9 cellular contexts compared by ENCODE assay signal in the genomic region with DNA sequence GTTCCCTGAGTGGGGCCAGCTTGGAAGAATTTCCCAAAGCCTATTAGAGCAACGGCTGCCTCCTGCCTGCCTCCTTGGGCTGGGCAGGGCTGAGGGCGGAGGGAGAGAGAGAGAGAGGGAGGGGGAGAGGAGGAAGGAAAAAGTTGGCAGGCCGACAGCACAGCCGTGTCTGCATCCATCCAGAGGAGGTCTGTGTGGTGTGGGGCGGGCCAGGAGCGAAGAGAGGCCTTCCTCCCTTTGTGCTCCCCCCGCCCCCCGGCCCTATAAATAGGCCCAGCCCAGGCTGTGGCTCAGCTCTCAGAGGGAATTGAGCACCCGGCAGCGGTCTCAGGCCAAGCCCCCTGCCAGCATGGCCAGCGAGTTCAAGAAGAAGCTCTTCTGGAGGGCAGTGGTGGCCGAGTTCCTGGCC. TPM values are rescaled to one million over a fixed set of nuclear protein-coding genes. Genes with fewer than 3 reads are reported as not detected.
DNase-seq lines count a peak whose midpoint lies in the region; ATAC-seq and TF ChIP-seq lines count a peak whose summit lies in the region.
"Had no signal": no experiment of that assay in that cellular context is flagged by ENCODE, and none has a peak within 500 bp of the region (broad histone marks: within the 10 kb centered on the region; RNA-seq: fewer than 3 reads in every experiment).

AQP1 (plus strand) TSS at position 293 of the 409 bp plus-strand sequence; CDS start at position 350, 57 bp downstream.

- DNase-seq in Peyer's patch (peak in 2 of 3 donors; percentile 75), esophagus muscularis mucosa (ENCODE audit: extremely low spot score) (peak; percentile 94), midbrain (lab: John Stamatoyannopoulos, UW) (peak; percentile 73)
- no peak for DNase-seq in activated CD8-positive, alpha-beta memory T cell treated with anti-CD3 and anti-CD28 coated beads, Interleukin-2, amount 50 U/mL, for 48 hours
- DNase-seq: NCI-H526 treated with DMSO at 0.1 percent for 48 hours had no signal

- TF ChIP-seq POLR2A in Peyer's patch (IDR thresholded peaks at IDR 0.05): peak; percentile 50 to 56
- peak; percentile 53 for TF ChIP-seq POLR2A in esophagus muscularis mucosa (IDR thresholded peaks at IDR 0.05; ENCODE audit: low read depth)

- TF ChIP-seq EP300 in esophagus muscularis mucosa (IDR thresholded peaks at IDR 0.05): no peak

- intact Hi-C loops in esophagus muscularis mucosa (cut with DNase I): no loop called here

- H3K9me3 ChIP-seq in Peyer's patch (no peaks in the 10 kb centered on the region), esophagus muscularis mucosa (no peaks in the 10 kb centered on the region), thymus (ENCODE audit: control insufficient read depth) (no peaks in the 10 kb centered on the region)

- H3K27me3 ChIP-seq in Peyer's patch: no peaks in the 10 kb centered on the region
- H3K27me3 ChIP-seq in esophagus muscularis mucosa: no peaks in the 10 kb centered on the region
- no peaks in the 10 kb centered on the region for H3K27me3 ChIP-seq in thymus (ENCODE audit: control insufficient read depth, insufficient read depth)

- H3K27ac ChIP-seq in Peyer's patch (peak within 1 kb of the TSS in 3 of 4 donors; percentile 68 to 95 (median 88)), esophagus muscularis mucosa (replicated peaks in 1 of 4) (peak within 1 kb of the TSS; percentile 84 to 90 (median 88)), thymus (ENCODE audit: low read depth) (no peak within 1 kb of the TSS)

- TF ChIP-seq CTCF in Peyer's patch (IDR thresholded peaks at IDR 0.05): no peak
- peak; percentile 17 to 29 (median 21) for TF ChIP-seq CTCF in esophagus muscularis mucosa (IDR thresholded peaks at IDR 0.05)

- peaks cover 0 to 66% (median 3%) of the 10 kb centered on the region in 4 donors for H3K4me1 ChIP-seq in Peyer's patch
- H3K4me1 ChIP-seq in esophagus muscularis mucosa: peaks cover 84 to 100% (median 99%) of the 10 kb centered on the region in 4 donors
- H3K4me1 ChIP-seq in thymus (ENCODE audit: control insufficient read depth, insufficient read depth, low read length): no peaks in the 10 kb centered on the region

- WGBS in esophagus muscularis mucosa: 9% methylated on average over 6 of the region's 12 CpGs
- WGBS in thymus: 17% methylated on average over 12 of the region's 12 CpGs

- no peak for ATAC-seq in HG03378 (IDR thresholded peaks at IDR 0.05; ENCODE audit: unreplicated experiment)
- no peak for ATAC-seq in HG03439 (IDR thresholded peaks at IDR 0.05; ENCODE audit: unreplicated experiment)
- no peak for ATAC-seq in HG02973 (IDR thresholded peaks at IDR 0.05; ENCODE audit: unreplicated experiment)

- H3K4me3 ChIP-seq in Peyer's patch: peak within 1 kb of the TSS in 3 of 4 donors; percentile 17 to 44 (median 37)
- peak within 1 kb of the TSS; percentile 56 to 65 (median 61) for H3K4me3 ChIP-seq in esophagus muscularis mucosa
- H3K4me3 ChIP-seq in thymus (ENCODE audit: low read length): no peak within 1 kb of the TSS

- H3K36me3 ChIP-seq in Peyer's patch (no peaks in the 10 kb centered on the region), esophagus muscularis mucosa (no peaks in the 10 kb centered on the region), thymus (ENCODE audit: control insufficient read depth, insufficient read depth) (no peaks in the 10 kb centered on the region)

RNA-seq across cellular contexts. Expression of gene AQP1, which starts in this region (rescaled TPM):
- total RNA-seq in Peyer's patch (10 to 100 TPM; 12.4 to 86.5 (median 71.5) TPM), esophagus muscularis mucosa (100 to 1,000 TPM; 362 to 578 (median 513) TPM)
- 42.2 TPM for polyA plus RNA-seq in thymus

Comparison
In these comparisons a context has a peak if more than half of its experiments do, and no peak if none do; other contexts are left out.
1. RNA of gene AQP1 (total RNA-seq): 362 to 578 TPM in esophagus muscularis mucosa; 12.4 to 86.5 TPM in Peyer's patch; every median in the first group is over 4 times any median in the second.
2. CTCF ChIP-seq: peak in esophagus muscularis mucosa (3 of 3); none in Peyer's patch (0 of 6).